19 cellular contexts compared by ENCODE assay signal in genomic region chr15:95715116-95715888, GRCh38.
"Had no signal": no experiment of that assay in that cellular context is flagged by ENCODE, and none has a peak within 500 bp of the region (broad histone marks: within the 10 kb centered on the region; RNA-seq: fewer than 3 reads in every experiment).

No MANE protein-coding gene starts in this region.

- ATAC-seq: activated CD8-positive, alpha-beta T cell treated with anti-CD3 and anti-CD28 coated beads for 36 hours; activated T-cell treated with anti-CD3 and anti-CD28 coated beads, Interleukin-2, amount 50 U/mL, for 72 hours; left colon; naive thymus-derived CD4-positive, alpha-beta T cell; right cardiac atrium had no signal

- H3K27me3 Mint-ChIP-seq: activated CD8-positive, alpha-beta T cell treated with anti-CD3 and anti-CD28 coated beads for 36 hours; activated naive CD8-positive, alpha-beta T cell treated with anti-CD3 and anti-CD28 coated beads for 36 hours; progenitor cell of endocrine pancreas had no signal

- H3K4me3 Mint-ChIP-seq: activated CD8-positive, alpha-beta T cell treated with anti-CD3 and anti-CD28 coated beads for 36 hours; activated naive CD8-positive, alpha-beta T cell treated with anti-CD3 and anti-CD28 coated beads for 36 hours; activated T-cell treated with anti-CD3 and anti-CD28 coated beads, Interleukin-2, amount 50 U/mL, for 72 hours; naive thymus-derived CD4-positive, alpha-beta T cell; WTC11 had no signal

- DNase-seq: activated CD4-positive, alpha-beta T cell treated with anti-CD3 and anti-CD28 coated beads for 48 hours; activated CD8-positive, alpha-beta memory T cell treated with anti-CD3 and anti-CD28 coated beads, Interleukin-2, amount 50 U/mL, for 48 hours; activated CD8-positive, alpha-beta T cell treated with anti-CD3 and anti-CD28 coated beads for 36 hours; activated naive CD8-positive, alpha-beta T cell treated with anti-CD3 and anti-CD28 coated beads for 36 hours; activated T-cell treated with anti-CD3 and anti-CD28 coated beads, Interleukin-2, amount 50 U/mL, for 72 hours; left colon; naive thymus-derived CD4-positive, alpha-beta T cell; occipital lobe; right cardiac atrium; small intestine; stimulated activated CD4-positive, alpha-beta T cell treated with anti-CD3 and anti-CD28 coated beads, Interleukin-4, amount 100 ng/mL, for 24 hours; stimulated activated naive CD4-positive, alpha-beta T cell; T-helper 2 cell; transverse colon had no signal

- H3K9me3 ChIP-seq: transverse colon, vagina had no signal

- H3K36me3 Mint-ChIP-seq: activated naive CD8-positive, alpha-beta T cell treated with anti-CD3 and anti-CD28 coated beads for 36 hours; naive thymus-derived CD4-positive, alpha-beta T cell; WTC11 had no signal

- FAIRE-seq: astrocyte, bronchial epithelial cell, small intestine had no signal

- H3K27ac ChIP-seq: transverse colon, vagina had no signal

- H3K27ac Mint-ChIP-seq: activated CD8-positive, alpha-beta T cell treated with anti-CD3 and anti-CD28 coated beads for 36 hours; activated naive CD8-positive, alpha-beta T cell treated with anti-CD3 and anti-CD28 coated beads for 36 hours; activated T-cell treated with anti-CD3 and anti-CD28 coated beads, Interleukin-2, amount 50 U/mL, for 72 hours; progenitor cell of endocrine pancreas; WTC11 had no signal

- H3K4me1 ChIP-seq: transverse colon, vagina had no signal

- H3K9me3 Mint-ChIP-seq: activated CD8-positive, alpha-beta T cell treated with anti-CD3 and anti-CD28 coated beads for 36 hours; activated naive CD8-positive, alpha-beta T cell treated with anti-CD3 and anti-CD28 coated beads for 36 hours had no signal

- H3K36me3 ChIP-seq: transverse colon, vagina had no signal

- H3K27me3 ChIP-seq: transverse colon, vagina had no signal

- H3K4me3 ChIP-seq: transverse colon, vagina had no signal

- H3K4me1 Mint-ChIP-seq: activated naive CD8-positive, alpha-beta T cell treated with anti-CD3 and anti-CD28 coated beads for 36 hours had no signal
